1 cellular context compared by ENCODE assay signal in genomic region chr14:66944872-66945271, GRCh38.
TF ChIP-seq lines count a peak whose summit lies in the region.

No MANE protein-coding gene starts in this region.

TF ChIP-seq in HepG2, 621 proteins besides CTCF, POLR2A, EP300 and RAD21 (continued from another document):
- TF ChIP-seq ZNF280D (CRISPR knock-in tag; IDR thresholded peaks at IDR 0.05) (peak; percentile 97), CENPBD1 (CRISPR knock-in tag; IDR thresholded peaks at IDR 0.05; ENCODE audit: borderline replicate concordance, low read depth) (no peak), SETDB1 (CRISPR knock-in tag; IDR thresholded peaks at IDR 0.05; ENCODE audit: borderline replicate concordance) (peak; percentile 43; the same call in 1 of the 2 replicates), ZMYM2 (CRISPR knock-in tag; IDR thresholded peaks at IDR 0.05) (peak; percentile 61; the same call in 1 of the 2 replicates)
